In genomic region chr5:177022386-177023246, GRCh38 we compare ENCODE assay signal across 1 cellular context.
A peak's percentile ranks its signal among the peaks of the same experiment; 100 is the strongest.
TF ChIP-seq lines count a peak whose summit lies in the region.

A gene with protein sequence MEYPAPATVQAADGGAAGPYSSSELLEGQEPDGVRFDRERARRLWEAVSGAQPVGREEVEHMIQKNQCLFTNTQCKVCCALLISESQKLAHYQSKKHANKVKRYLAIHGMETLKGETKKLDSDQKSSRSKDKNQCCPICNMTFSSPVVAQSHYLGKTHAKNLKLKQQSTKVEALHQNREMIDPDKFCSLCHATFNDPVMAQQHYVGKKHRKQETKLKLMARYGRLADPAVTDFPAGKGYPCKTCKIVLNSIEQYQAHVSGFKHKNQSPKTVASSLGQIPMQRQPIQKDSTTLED (plus strand): TSS chr5:177022696. CDS start chr5:177022739, 43 bp downstream.

TF ChIP-seq in neural cell, 6 proteins besides CTCF, POLR2A, EP300 and RAD21 (continued from another document):
- TF ChIP-seq, protein P1, sequence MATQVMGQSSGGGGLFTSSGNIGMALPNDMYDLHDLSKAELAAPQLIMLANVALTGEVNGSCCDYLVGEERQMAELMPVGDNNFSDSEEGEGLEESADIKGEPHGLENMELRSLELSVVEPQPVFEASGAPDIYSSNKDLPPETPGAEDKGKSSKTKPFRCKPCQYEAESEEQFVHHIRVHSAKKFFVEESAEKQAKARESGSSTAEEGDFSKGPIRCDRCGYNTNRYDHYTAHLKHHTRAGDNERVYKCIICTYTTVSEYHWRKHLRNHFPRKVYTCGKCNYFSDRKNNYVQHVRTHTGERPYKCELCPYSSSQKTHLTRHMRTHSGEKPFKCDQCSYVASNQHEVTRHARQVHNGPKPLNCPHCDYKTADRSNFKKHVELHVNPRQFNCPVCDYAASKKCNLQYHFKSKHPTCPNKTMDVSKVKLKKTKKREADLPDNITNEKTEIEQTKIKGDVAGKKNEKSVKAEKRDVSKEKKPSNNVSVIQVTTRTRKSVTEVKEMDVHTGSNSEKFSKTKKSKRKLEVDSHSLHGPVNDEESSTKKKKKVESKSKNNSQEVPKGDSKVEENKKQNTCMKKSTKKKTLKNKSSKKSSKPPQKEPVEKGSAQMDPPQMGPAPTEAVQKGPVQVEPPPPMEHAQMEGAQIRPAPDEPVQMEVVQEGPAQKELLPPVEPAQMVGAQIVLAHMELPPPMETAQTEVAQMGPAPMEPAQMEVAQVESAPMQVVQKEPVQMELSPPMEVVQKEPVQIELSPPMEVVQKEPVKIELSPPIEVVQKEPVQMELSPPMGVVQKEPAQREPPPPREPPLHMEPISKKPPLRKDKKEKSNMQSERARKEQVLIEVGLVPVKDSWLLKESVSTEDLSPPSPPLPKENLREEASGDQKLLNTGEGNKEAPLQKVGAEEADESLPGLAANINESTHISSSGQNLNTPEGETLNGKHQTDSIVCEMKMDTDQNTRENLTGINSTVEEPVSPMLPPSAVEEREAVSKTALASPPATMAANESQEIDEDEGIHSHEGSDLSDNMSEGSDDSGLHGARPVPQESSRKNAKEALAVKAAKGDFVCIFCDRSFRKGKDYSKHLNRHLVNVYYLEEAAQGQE (IDR thresholded peaks at IDR 0.05; ENCODE audit: borderline replicate concordance) = peak; percentile 85
- no peak for TF ChIP-seq EZH2 (IDR thresholded peaks at IDR 0.05; ENCODE audit: borderline replicate concordance, insufficient read depth, low read length, poor library complexity, severe bottlenecking)
- peak; percentile 61 for TF ChIP-seq SMC3 (conservative IDR thresholded peaks at IDR 0.05; ENCODE audit: poor library complexity)
- peak; percentile 87 for TF ChIP-seq TAF1 (IDR thresholded peaks at IDR 0.05; ENCODE audit: low read depth)
- TF ChIP-seq MXI1 (conservative IDR thresholded peaks at IDR 0.05; ENCODE audit: poor library complexity, severe bottlenecking) = peak; percentile 76
